ENCODE assay signal across 19 cellular contexts in the genomic region with DNA sequence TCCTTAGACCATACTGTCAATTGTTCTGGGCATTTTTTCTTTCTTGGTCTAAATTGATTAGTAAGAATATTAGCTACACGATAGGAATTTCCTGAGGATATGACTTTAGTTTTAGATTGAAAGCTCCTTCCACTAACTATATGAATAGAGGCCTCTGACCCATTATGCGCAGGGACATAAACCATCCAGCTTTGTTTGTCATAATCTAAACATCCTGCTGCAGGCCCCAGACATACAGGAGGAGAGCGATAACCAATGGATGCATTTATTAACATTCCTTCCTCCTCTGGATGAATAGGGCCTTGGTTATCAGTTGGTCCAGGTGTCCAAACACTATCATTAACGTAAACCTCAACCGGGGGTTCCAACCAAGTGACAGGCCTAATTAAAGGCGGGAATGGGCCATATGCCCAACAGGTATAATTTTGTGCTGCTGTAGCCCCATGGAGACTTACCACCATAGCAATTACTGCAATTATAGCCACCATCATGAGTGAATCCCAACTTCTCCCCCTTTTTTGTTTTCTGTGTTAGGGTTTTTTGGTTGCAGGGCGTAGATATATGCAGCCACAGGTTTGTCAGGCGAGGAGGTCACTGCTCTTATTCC. TPM values are rescaled to one million over a fixed set of nuclear protein-coding genes. Genes with fewer than 3 reads are reported as not detected.
A peak's percentile ranks its signal among the peaks of the same experiment; 100 is the strongest.
DNase-seq lines count a peak whose midpoint lies in the region; ATAC-seq, FAIRE-seq and TF ChIP-seq lines count a peak whose summit lies in the region.
"Had no signal": no experiment of that assay in that cellular context is flagged by ENCODE, and none has a peak within 500 bp of the region (broad histone marks: within the 10 kb centered on the region; RNA-seq: fewer than 3 reads in every experiment).

No MANE protein-coding gene starts in this region.

- WGBS in upper lobe of left lung, 2 donors = 51 to 64% methylated on average over 8 of the region's 8 CpGs

- peak overlapping the region in 3 of 4 donors; percentile 36 to 72 (median 51) for H3K27ac ChIP-seq in upper lobe of left lung
- H3K27ac ChIP-seq: 22Rv1; BLaER1 treated with 17β-estradiol and CSF1 and Interleukin-3, amounts not matched to agents 10 nM and 100 nM; HL-60; RWPE1; SJSA1 had no signal

- no peaks in the 10 kb centered on the region for H3K9me3 ChIP-seq in upper lobe of left lung
- H3K9me3 ChIP-seq: HAP-1 had no signal

- ATAC-seq in upper lobe of left lung (ENCODE audit: low FRiP score in 2 of 2) (no peak), HG03175 (IDR thresholded peaks at IDR 0.05; ENCODE audit: unreplicated experiment) (no peak)

- H3K27me3 ChIP-seq in bronchial epithelial cell (ENCODE audit: control insufficient read depth, insufficient read depth, low read length) (no peaks in the 10 kb centered on the region), upper lobe of left lung (no peaks in the 10 kb centered on the region)

- H3K4me1 ChIP-seq in upper lobe of left lung = peaks cover 10 to 15% (median 12%) of the 10 kb centered on the region in 4 donors
- H3K4me1 ChIP-seq: SJSA1 had no signal

- no peak for FAIRE-seq in bronchial epithelial cell (lab: Jason Lieb, UNC)

- H3K4me3 ChIP-seq in bronchial epithelial cell (ENCODE audit: low read depth, low read length) (no peak overlapping the region), upper lobe of left lung (no peak overlapping the region)
- H3K4me3 ChIP-seq: BLaER1 treated with 17β-estradiol and CSF1 and Interleukin-3, amounts not matched to agents 10 nM and 100 nM; HAP-1; SJSA1 had no signal

- TF ChIP-seq POLR2A in upper lobe of left lung (IDR thresholded peaks at IDR 0.05) = no peak

- DNase-seq in NCI-H1105 treated with DMSO at 0.1 percent for 48 hours (lab: John Stamatoyannopoulos, UW) (peak; percentile 21), NCI-H1105 (lab: John Stamatoyannopoulos, UW) (no peak), NCI-H2227 (lab: John Stamatoyannopoulos, UW; ENCODE audit: unreplicated experiment) (peak; percentile 82), bronchial epithelial cell (ENCODE audit: low read depth) (peak; percentile 18), upper lobe of left lung (no peak), SHP77 treated with DMSO at 0.1 percent for 48 hours (lab: John Stamatoyannopoulos, UW) (no peak), mucosa of gallbladder (ENCODE audit: low spot score) (no peak)
- DNase-seq: MM.1S, NCI-H1436, NCI-H2171, NCI-H510A had no signal

- TF ChIP-seq CTCF in bronchial epithelial cell (IDR thresholded peaks at IDR 0.05; ENCODE audit: insufficient read depth, low read length, severe bottlenecking) (no peak), upper lobe of left lung (IDR thresholded peaks at IDR 0.05) (no peak)

- no peaks in the 10 kb centered on the region for H3K36me3 ChIP-seq in bronchial epithelial cell (ENCODE audit: control insufficient read depth, insufficient read depth, low read length)
- H3K36me3 ChIP-seq in upper lobe of left lung = no peaks in the 10 kb centered on the region
- H3K36me3 ChIP-seq: BLaER1 treated with 17β-estradiol and CSF1 and Interleukin-3, amounts not matched to agents 10 nM and 100 nM; HAP-1; SJSA1 had no signal

- TF ChIP-seq EP300 in upper lobe of left lung (IDR thresholded peaks at IDR 0.05) = no peak

RNA-seq across cellular contexts. Expression of a gene that starts 32.6 kb away (rescaled TPM):
- total RNA-seq in bronchial epithelial cell = not detected in 2 replicates
- total RNA-seq in upper lobe of left lung = 1 to 10 TPM in 4 of 6 donors, under 1 TPM in 1, not detected in 1; 0.86 to 7.4 (median 3.1) TPM
- not detected for total RNA-seq in mucosa of gallbladder
- total RNA-seq: OCI-LY7, SJSA1 had no signal

RNA-seq across cellular contexts. Expression of a gene that starts 34.4 kb away (rescaled TPM):
- total RNA-seq in bronchial epithelial cell (9.2 and 19.5 TPM in 2 replicates), upper lobe of left lung (10 to 100 TPM; 12.0 to 24.1 (median 15.6) TPM), mucosa of gallbladder (23.4 TPM)

RNA-seq across cellular contexts. Expression of a gene that starts 48.3 kb away (rescaled TPM):
- not detected in 2 replicates for total RNA-seq in bronchial epithelial cell
- 10 to 100 TPM in 1 of 6 donors, 1 to 10 TPM in 3, under 1 TPM in 2; 0.55 to 14.8 (median 1.7) TPM for total RNA-seq in upper lobe of left lung
- total RNA-seq in mucosa of gallbladder = 7.5 TPM
- total RNA-seq: OCI-LY7, SJSA1 had no signal

Comparison
In these comparisons a context has a peak if more than half of its experiments do, and no peak if none do; other contexts are left out.
1. DNase-seq: peak in NCI-H1105 treated with DMSO at 0.1 percent for 48 hours (single experiment), NCI-H2227 (single experiment) and bronchial epithelial cell (single experiment); none in NCI-H1105 (single experiment), upper lobe of left lung (0 of 2), SHP77 treated with DMSO at 0.1 percent for 48 hours (single experiment) and mucosa of gallbladder (single experiment).